Comparison of ENCODE assay signal across 1 cellular context in genomic region chr11:65113839-65114238, GRCh38.
TF ChIP-seq lines count a peak whose summit lies in the region.

No MANE protein-coding gene starts in this region.

TF ChIP-seq in neural cell, 6 proteins besides CTCF, POLR2A, EP300 and RAD21 (continued from another document):
- TF ChIP-seq, protein P1, sequence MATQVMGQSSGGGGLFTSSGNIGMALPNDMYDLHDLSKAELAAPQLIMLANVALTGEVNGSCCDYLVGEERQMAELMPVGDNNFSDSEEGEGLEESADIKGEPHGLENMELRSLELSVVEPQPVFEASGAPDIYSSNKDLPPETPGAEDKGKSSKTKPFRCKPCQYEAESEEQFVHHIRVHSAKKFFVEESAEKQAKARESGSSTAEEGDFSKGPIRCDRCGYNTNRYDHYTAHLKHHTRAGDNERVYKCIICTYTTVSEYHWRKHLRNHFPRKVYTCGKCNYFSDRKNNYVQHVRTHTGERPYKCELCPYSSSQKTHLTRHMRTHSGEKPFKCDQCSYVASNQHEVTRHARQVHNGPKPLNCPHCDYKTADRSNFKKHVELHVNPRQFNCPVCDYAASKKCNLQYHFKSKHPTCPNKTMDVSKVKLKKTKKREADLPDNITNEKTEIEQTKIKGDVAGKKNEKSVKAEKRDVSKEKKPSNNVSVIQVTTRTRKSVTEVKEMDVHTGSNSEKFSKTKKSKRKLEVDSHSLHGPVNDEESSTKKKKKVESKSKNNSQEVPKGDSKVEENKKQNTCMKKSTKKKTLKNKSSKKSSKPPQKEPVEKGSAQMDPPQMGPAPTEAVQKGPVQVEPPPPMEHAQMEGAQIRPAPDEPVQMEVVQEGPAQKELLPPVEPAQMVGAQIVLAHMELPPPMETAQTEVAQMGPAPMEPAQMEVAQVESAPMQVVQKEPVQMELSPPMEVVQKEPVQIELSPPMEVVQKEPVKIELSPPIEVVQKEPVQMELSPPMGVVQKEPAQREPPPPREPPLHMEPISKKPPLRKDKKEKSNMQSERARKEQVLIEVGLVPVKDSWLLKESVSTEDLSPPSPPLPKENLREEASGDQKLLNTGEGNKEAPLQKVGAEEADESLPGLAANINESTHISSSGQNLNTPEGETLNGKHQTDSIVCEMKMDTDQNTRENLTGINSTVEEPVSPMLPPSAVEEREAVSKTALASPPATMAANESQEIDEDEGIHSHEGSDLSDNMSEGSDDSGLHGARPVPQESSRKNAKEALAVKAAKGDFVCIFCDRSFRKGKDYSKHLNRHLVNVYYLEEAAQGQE (IDR thresholded peaks at IDR 0.05; ENCODE audit: borderline replicate concordance) = no peak
- TF ChIP-seq TAF1 (IDR thresholded peaks at IDR 0.05; ENCODE audit: low read depth) (no peak), SMC3 (conservative IDR thresholded peaks at IDR 0.05; ENCODE audit: poor library complexity) (no peak)
